In genomic region chr18:47901624-47902362, GRCh38 we compare ENCODE assay signal across 8 cellular contexts. TPM values are rescaled to one million over a fixed set of nuclear protein-coding genes. Genes with fewer than 3 reads are reported as not detected.
DNase-seq lines count a peak whose midpoint lies in the region; ATAC-seq and TF ChIP-seq lines count a peak whose summit lies in the region.

No MANE protein-coding gene starts in this region.

- H2AFZ ChIP-seq in Loucy (ENCODE audit: low read length) = no peak overlapping the region

- no peak overlapping the region for H3K9ac ChIP-seq in Loucy (ENCODE audit: low read depth, low read length, poor library complexity, severe bottlenecking)

- peaks cover 99% of the 10 kb centered on the region for H3K79me2 ChIP-seq in Loucy (ENCODE audit: insufficient read depth, low read length)

- intact Hi-C loops in left ventricle myocardium superior (cut with micrococcal nuclease) (no loop called here), lower leg skin (cut with DNase I; ENCODE audit: low total_unique reads) (no loop called here)

- ATAC-seq in GM18502 (IDR thresholded peaks at IDR 0.05; ENCODE audit: poor library complexity, unreplicated experiment) (peak; percentile 96), GM21737 (IDR thresholded peaks at IDR 0.05; ENCODE audit: unreplicated experiment) (peak; percentile 91), left ventricle myocardium superior (peak; percentile 31), foreskin keratinocyte (no peak)

- TF ChIP-seq CTCF in Loucy (conservative IDR thresholded peaks at IDR 0.05; ENCODE audit: low read length) (no peak), lower leg skin (IDR thresholded peaks at IDR 0.05) (no peak), foreskin keratinocyte (conservative IDR thresholded peaks at IDR 0.05) (no peak)

- H3K36me3 ChIP-seq in Loucy (ENCODE audit: insufficient read depth, low read length) = peaks cover 29% of the 10 kb centered on the region

- peaks cover 26% of the 10 kb centered on the region; the same call in 1 of the 2 replicates for H3K9me3 ChIP-seq in Loucy (ENCODE audit: insufficient read depth, low read depth, low read length)

- DNase-seq in left ventricle myocardium superior (no peak), lower leg skin (ENCODE audit: low spot score in 2 of 2) (no peak), RKO (ENCODE audit: low spot score) (no peak), foreskin keratinocyte (no peak)
- no peak for DNase-seq in activated effector memory CD4-positive, alpha-beta T cell treated with anti-CD3 and anti-CD28 coated beads, Interleukin-2, amount 50 U/mL, for 16 hours

- H3K9me2 ChIP-seq in Loucy (replicated peaks; ENCODE audit: low read depth, low read length) = no peaks in the 10 kb centered on the region

- H3K4me2 ChIP-seq in Loucy (ENCODE audit: low read depth, low read length, poor library complexity, severe bottlenecking) = peak overlapping the region; percentile 51

- 0 out of 2 replicates have a peak, but pooled peaks cover 3% of the 10 kb centered on the region for H3F3A ChIP-seq in Loucy (ENCODE audit: low read depth)

- 76 to 77% methylated on average over 7 of the region's 7 CpGs for WGBS in lower leg skin, 2 donors

- peaks cover 23% of the 10 kb centered on the region for H3K4me1 ChIP-seq in Loucy (ENCODE audit: insufficient read depth, low read length, poor library complexity, severe bottlenecking)
- peaks cover 19% of the 10 kb centered on the region for H3K4me1 ChIP-seq in foreskin keratinocyte

- peaks cover 79% of the 10 kb centered on the region for H4K20me1 ChIP-seq in Loucy (ENCODE audit: insufficient read depth, low read length, poor library complexity, severe bottlenecking)

- H3K27me3 ChIP-seq in Loucy (ENCODE audit: insufficient read depth, low read length, poor library complexity, severe bottlenecking) (no peaks in the 10 kb centered on the region), foreskin keratinocyte (no peaks in the 10 kb centered on the region)

- no peak overlapping the region for H3K27ac ChIP-seq in foreskin keratinocyte

- peak overlapping the region; percentile 30 for H3K4me3 ChIP-seq in Loucy (ENCODE audit: low read length, poor library complexity, severe bottlenecking)
- no peak overlapping the region for H3K4me3 ChIP-seq in lower leg skin (ENCODE audit: low read depth, poor library complexity, severe bottlenecking)

- no peak for TF ChIP-seq POLR2A in lower leg skin (IDR thresholded peaks at IDR 0.05)

RNA-seq across cellular contexts. Expression of gene SMAD2, which starts 28.7 kb away (rescaled TPM):
- total RNA-seq in left ventricle myocardium superior = 74.8 TPM
- 100 to 1,000 TPM in 1 of 4 donors, 10 to 100 TPM in 3; 54.5 to 105 (median 83.6) TPM for total RNA-seq in lower leg skin
- 110 and 118 TPM in 2 replicates for total RNA-seq in foreskin keratinocyte
- 32.3 and 33.6 TPM in 2 replicates for polyA plus RNA-seq in foreskin keratinocyte
